ENCODE assay signal across 14 cellular contexts in the genomic region with DNA sequence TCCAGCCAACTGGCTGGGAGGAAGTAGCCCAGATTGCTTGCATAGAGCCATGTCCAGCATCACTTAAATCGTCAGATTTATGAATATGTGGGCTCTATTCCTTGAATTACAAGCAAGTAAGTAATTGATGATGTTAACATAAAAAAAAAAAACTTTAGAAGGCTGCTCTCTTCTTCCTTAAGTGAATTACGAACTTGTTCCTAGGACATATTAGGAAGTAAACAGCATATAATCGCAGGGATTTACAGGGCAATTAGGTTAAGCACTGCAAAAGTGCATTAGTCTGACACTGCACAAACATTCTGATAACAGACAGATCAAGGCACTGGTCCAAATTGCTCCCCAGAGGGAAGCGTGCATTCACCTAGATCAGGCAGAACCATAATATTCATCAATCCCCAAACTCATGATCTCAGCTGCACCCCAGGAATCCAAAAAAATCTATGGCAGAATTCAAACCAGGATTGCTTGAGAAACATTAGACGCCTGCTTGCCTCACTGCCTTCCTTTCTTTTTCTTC.
DNase-seq lines count a peak whose midpoint lies in the region.
"Had no signal": no experiment of that assay in that cellular context is flagged by ENCODE, and none has a peak within 500 bp of the region (broad histone marks: within the 10 kb centered on the region; RNA-seq: fewer than 3 reads in every experiment).

No MANE protein-coding gene starts in this region.

- in situ Hi-C loops in G401 (cut with HindIII; ENCODE audit: low sequenced_read_pairs), result no loop called here

- DNase-seq in DMS153 (lab: John Stamatoyannopoulos, UW) (peak; percentile 76), NCI-H1092 treated with DMSO at 0.1 percent for 48 hours (lab: John Stamatoyannopoulos, UW) (peak; percentile 61), NCI-H774 (lab: John Stamatoyannopoulos, UW) (peak; percentile 42), islet precursor cell (peak; percentile 32), activated gamma-delta T cell treated with Interleukin-2 at 50 U/mL for 16 hours (no peak), G401 (ENCODE audit: low spot score) (no peak), AML-193 (lab: John Stamatoyannopoulos, UW) (no peak)
- DNase-seq in effector CD4-positive, alpha-beta T cell, result no peak
- DNase-seq: C1 segment of cervical spinal cord, MV-4-11, NCI-H1694, NCI-H510A, OCI-M1, SIG-M5 had no signal

Comparison
In these comparisons a context has a peak if more than half of its experiments do, and no peak if none do; other contexts are left out.
1. DNase-seq: peak in DMS153 (single experiment), NCI-H1092 treated with DMSO at 0.1 percent for 48 hours (single experiment), NCI-H774 (single experiment) and islet precursor cell (single experiment); none in activated gamma-delta T cell treated with Interleukin-2 at 50 U/mL for 16 hours (single experiment), G401 (single experiment), AML-193 (0 of 2) and effector CD4-positive, alpha-beta T cell (single experiment).